ENCODE assay signal across 8 cellular contexts in genomic region chr1:167439301-167439988, GRCh38.
A peak's percentile ranks its signal among the peaks of the same experiment; 100 is the strongest.
DNase-seq lines count a peak whose midpoint lies in the region; ATAC-seq and TF ChIP-seq lines count a peak whose summit lies in the region.

No MANE protein-coding gene starts in this region.

- no peaks in the 10 kb centered on the region for H3K9me3 ChIP-seq in right atrium auricular region

- H3K36me3 Mint-ChIP-seq in activated naive CD8-positive, alpha-beta T cell treated with anti-CD3 and anti-CD28 coated beads, Interleukin-2, amount 10 ng/mL, durations not matched to agents 7 days and 5 days = peaks cover 53% of the 10 kb centered on the region

- H3K4me1 ChIP-seq in right atrium auricular region = peaks cover 0 to 13% of the 10 kb centered on the region in 2 donors

- peak; percentile 17 for ATAC-seq in activated naive CD8-positive, alpha-beta T cell treated with anti-CD3 and anti-CD28 coated beads, Interleukin-2, amount 10 ng/mL, durations not matched to agents 7 days and 5 days (ENCODE audit: low read depth)

- peaks cover 72% of the 10 kb centered on the region for H3K4me1 Mint-ChIP-seq in activated naive CD8-positive, alpha-beta T cell treated with anti-CD3 and anti-CD28 coated beads, Interleukin-2, amount 10 ng/mL, durations not matched to agents 7 days and 5 days

- H3K36me3 ChIP-seq in right atrium auricular region = no peaks in the 10 kb centered on the region

- H3K27ac Mint-ChIP-seq in activated naive CD8-positive, alpha-beta T cell treated with anti-CD3 and anti-CD28 coated beads, Interleukin-2, amount 10 ng/mL, durations not matched to agents 7 days and 5 days = peak overlapping the region; percentile 88

- peak overlapping the region; percentile 72 for H3K4me3 Mint-ChIP-seq in activated naive CD8-positive, alpha-beta T cell treated with anti-CD3 and anti-CD28 coated beads, Interleukin-2, amount 10 ng/mL, durations not matched to agents 7 days and 5 days

- POLR2A ChIA-PET in activated naive CD8-positive, alpha-beta T cell treated with anti-CD3 and anti-CD28 coated beads, Interleukin-2, amount 10 ng/mL, durations not matched to agents 7 days and 5 days (lab: Charles Lee) = interaction anchor here (1.2 to 3.0 kb wide), 5 partner anchors 12 to 217 kb away, joined by 3 to 21 read pairs (median 4); partner anchors contain the start of gene CD247

- H3K9me3 Mint-ChIP-seq in activated naive CD8-positive, alpha-beta T cell treated with anti-CD3 and anti-CD28 coated beads, Interleukin-2, amount 10 ng/mL, durations not matched to agents 7 days and 5 days = no peaks in the 10 kb centered on the region

- no peak overlapping the region for H3K27ac ChIP-seq in right atrium auricular region

- H3K27me3 ChIP-seq in right atrium auricular region = no peaks in the 10 kb centered on the region

- peak in 1 of 2 donors; percentile 36 for TF ChIP-seq CTCF in right atrium auricular region (IDR thresholded peaks at IDR 0.05)

- no peaks in the 10 kb centered on the region for H3K27me3 Mint-ChIP-seq in activated naive CD8-positive, alpha-beta T cell treated with anti-CD3 and anti-CD28 coated beads, Interleukin-2, amount 10 ng/mL, durations not matched to agents 7 days and 5 days

- peak; percentile 40 for DNase-seq in stimulated activated CD4-positive, alpha-beta T cell treated with anti-CD3 and anti-CD28 coated beads, Interleukin-12 subunit alpha, Interleukin-12 subunit beta, amount 100 ng/mL, for 4 hours
- DNase-seq in stimulated activated CD4-positive, alpha-beta T cell treated with anti-CD3 and anti-CD28 coated beads, Interleukin-1b, Interleukin-23, amount 100 ng/mL, for 48 hours = no peak
- DNase-seq in NCI-H1092 (lab: John Stamatoyannopoulos, UW) (peak; percentile 30), right atrium auricular region (ENCODE audit: low spot score) (peak; percentile 59), pons (ENCODE audit: low spot score) (peak; percentile 46), cortex of kidney (lab: John Stamatoyannopoulos, UW) (no peak), H4 (ENCODE audit: low spot score) (no peak)
- peak; percentile 60 for DNase-seq in activated naive CD8-positive, alpha-beta T cell treated with anti-CD3 and anti-CD28 coated beads, Interleukin-2, amount 10 ng/mL, durations not matched to agents 7 days and 5 days

- H3K4me3 ChIP-seq in right atrium auricular region = peak overlapping the region in 1 of 2 donors; percentile 34

Comparison
In these comparisons a context has a peak if more than half of its experiments do, and no peak if none do; other contexts are left out.
1. DNase-seq: peak in stimulated activated CD4-positive, alpha-beta T cell treated with anti-CD3 and anti-CD28 coated beads, Interleukin-12 subunit alpha, Interleukin-12 subunit beta, amount 100 ng/mL, for 4 hours (single experiment), NCI-H1092 (single experiment), activated naive CD8-positive, alpha-beta T cell treated with anti-CD3 and anti-CD28 coated beads, Interleukin-2, amount 10 ng/mL, durations not matched to agents 7 days and 5 days (single experiment), right atrium auricular region (single experiment) and pons (single experiment); none in stimulated activated CD4-positive, alpha-beta T cell treated with anti-CD3 and anti-CD28 coated beads, Interleukin-1b, Interleukin-23, amount 100 ng/mL, for 48 hours (single experiment), cortex of kidney (single experiment) and H4 (single experiment).